ENCODE assay signal across 1 cellular context in the genomic region with DNA sequence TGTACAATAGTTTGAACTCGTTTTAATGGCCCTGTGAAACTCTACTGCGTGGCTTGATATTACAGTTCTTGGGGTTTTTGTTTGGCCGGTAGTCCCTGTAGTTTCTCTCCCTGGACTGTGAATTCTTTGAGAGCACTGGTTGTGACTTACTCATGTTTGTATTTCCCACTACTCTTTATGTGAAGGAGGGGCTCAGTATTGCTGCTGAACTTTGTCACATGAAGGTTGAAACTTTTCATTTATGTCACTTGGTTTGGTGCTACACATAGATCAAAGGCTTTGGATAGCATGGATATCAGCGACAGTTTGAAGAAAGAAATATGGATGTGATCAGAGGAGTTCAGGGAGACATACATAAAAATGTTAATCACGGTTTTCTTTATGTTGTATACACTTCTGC.
TF ChIP-seq lines count a peak whose summit lies in the region.

No MANE protein-coding gene starts in this region.

TF ChIP-seq in GM12878, 131 proteins besides CTCF, POLR2A, EP300 and RAD21:
- TF ChIP-seq NR2C1 (IDR thresholded peaks at IDR 0.05) (no peak), CHD4 (IDR thresholded peaks at IDR 0.05) (no peak)
